22 cellular contexts compared by ENCODE assay signal in the genomic region with DNA sequence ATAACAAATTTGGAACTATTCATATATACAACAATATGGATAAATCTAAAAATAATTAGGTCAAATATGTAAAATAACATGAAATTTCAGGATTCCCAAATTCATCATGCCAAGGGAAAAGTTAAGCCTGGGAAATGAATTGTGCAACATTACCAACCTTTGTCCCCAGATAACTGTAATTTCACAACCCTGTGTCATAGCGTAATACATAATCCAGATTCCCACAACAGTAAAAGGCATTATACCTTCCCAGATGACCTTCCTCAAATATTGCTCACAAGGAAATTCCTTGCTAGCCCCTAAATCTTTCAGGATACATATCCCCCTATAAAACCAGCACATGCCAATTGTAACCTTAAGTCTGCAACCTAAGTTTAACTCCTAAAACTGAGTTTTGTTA. TPM values are rescaled to one million over a fixed set of nuclear protein-coding genes. Genes with fewer than 3 reads are reported as not detected.
A peak's percentile ranks its signal among the peaks of the same experiment; 100 is the strongest.
DNase-seq lines count a peak whose midpoint lies in the region; ATAC-seq, FAIRE-seq and TF ChIP-seq lines count a peak whose summit lies in the region.
"Had no signal": no experiment of that assay in that cellular context is flagged by ENCODE, and none has a peak within 500 bp of the region (broad histone marks: within the 10 kb centered on the region; RNA-seq: fewer than 3 reads in every experiment).

No MANE protein-coding gene starts in this region.

- 53% methylated on average over 1 of the region's 1 CpG for WGBS in A549 (ENCODE audit: missing lambda C conversion rate)

- DNase-seq in A549 (ENCODE audit: low read depth in 1 of 2, low spot score in 1 of 2): no peak
- peak; percentile 80 for DNase-seq in amniotic epithelial cell (ENCODE audit: low read depth)
- peak; percentile 70 for DNase-seq in fibroblast of pulmonary artery (ENCODE audit: low read depth)
- DNase-seq in mucosa of descending colon: no peak
- no peak for DNase-seq in MG63
- no peak for DNase-seq in SHP77 treated with DMSO at 0.1 percent for 48 hours (lab: John Stamatoyannopoulos, UW)
- DNase-seq in NCI-H2227 treated with DMSO at 0.1 percent for 48 hours (lab: John Stamatoyannopoulos, UW): no peak
- DNase-seq: 8988T; CD8-positive, alpha-beta T cell; DND-41; GOT3; NCI-H1436; NCI-H2029; NCI-H2171; NCI-H510A; NCI-H774; RPMI8226; SJCRH30 had no signal

- peak; percentile 74 for FAIRE-seq in A549 (lab: Jason Lieb, UNC)
- FAIRE-seq: G401.6 had no signal

- H3K4me3 ChIP-seq in A549 (no peak overlapping the region), fibroblast of pulmonary artery (replicated peaks; ENCODE audit: low read depth, low read length) (no peak overlapping the region), mucosa of descending colon (no peak overlapping the region), MG63 (no peak overlapping the region)
- H3K4me3 ChIP-seq: BLaER1, SJCRH30 had no signal

- no peak for ATAC-seq in A549
- peak; percentile 67 for ATAC-seq in mucosa of descending colon
- no peak for ATAC-seq in GM18511 (IDR thresholded peaks at IDR 0.05; ENCODE audit: unreplicated experiment)
- ATAC-seq: CD8-positive, alpha-beta T cell had no signal

- no peaks in the 10 kb centered on the region for H3K36me3 ChIP-seq in mucosa of descending colon (ENCODE audit: low read depth)
- no peaks in the 10 kb centered on the region for H3K36me3 ChIP-seq in MG63
- H3K36me3 ChIP-seq: BLaER1, SJCRH30 had no signal

- TF ChIP-seq CTCF in A549 (IDR thresholded peaks at IDR 0.05) (no peak), fibroblast of pulmonary artery (IDR thresholded peaks at IDR 0.05; ENCODE audit: low read length, missing control alignments) (no peak), mucosa of descending colon (IDR thresholded peaks at IDR 0.05) (no peak)

- CTCF ChIA-PET in A549 (lab: Yijun Ruan, JAX): interaction anchor here (0.6 kb wide), 1 partner anchor 150 kb away, joined by 3 read pairs; no protein-coding TSS in a partner anchor

- H3K4me1 ChIP-seq in A549 (peaks cover 15% of the 10 kb centered on the region; the same call in 2 of the 3 replicates), mucosa of descending colon (ENCODE audit: low read depth) (no peaks in the 10 kb centered on the region)
- H3K4me1 ChIP-seq: BLaER1 had no signal

- H3K27ac ChIP-seq in A549: no peak overlapping the region
- H3K27ac ChIP-seq: BLaER1, SJCRH30 had no signal

- intact Hi-C loops in mucosa of descending colon (cut with DNase I, micrococcal nuclease): no loop called here

- TF ChIP-seq EP300 in A549 (IDR thresholded peaks at IDR 0.05): no peak

- peak overlapping the region; percentile 11; the same call in 2 of the 3 replicates for H3K4me2 ChIP-seq in A549
- H3K4me2 ChIP-seq: BLaER1 had no signal

- TF ChIP-seq RAD21 in A549 (conservative IDR thresholded peaks at IDR 0.05 in 1 of 2, IDR thresholded peaks at IDR 0.05 in 1 of 2): no peak

- no peaks in the 10 kb centered on the region for H3K27me3 ChIP-seq in MG63
- H3K27me3 ChIP-seq: BLaER1, SJCRH30 had no signal

- POLR2A ChIA-PET in A549 (lab: Yijun Ruan, JAX): no interaction called here

- no peak for TF ChIP-seq POLR2A in A549 (IDR thresholded peaks at IDR 0.05; ENCODE audit: low read length)

- H3K9me3 ChIP-seq in A549 (no peaks in the 10 kb centered on the region), mucosa of descending colon (no peaks in the 10 kb centered on the region), MG63 (no peaks in the 10 kb centered on the region)
- H3K9me3 ChIP-seq: BLaER1, SJCRH30 had no signal

TF ChIP-seq in A549, 52 proteins besides CTCF, POLR2A, EP300 and RAD21:
- TF ChIP-seq POLR2AphosphoS2 (conservative IDR thresholded peaks at IDR 0.05; ENCODE audit: low read length) (no peak), CEBPB (IDR thresholded peaks at IDR 0.05) (peak in 1 of 2 experiments; percentile 81; a peak in 2 of 4 replicates), RARB (CRISPR knock-in tag; IDR thresholded peaks at IDR 0.05) (no peak), EHMT2 (IDR thresholded peaks at IDR 0.05; ENCODE audit: low read depth) (no peak)
- TF ChIP-seq, protein P1, sequence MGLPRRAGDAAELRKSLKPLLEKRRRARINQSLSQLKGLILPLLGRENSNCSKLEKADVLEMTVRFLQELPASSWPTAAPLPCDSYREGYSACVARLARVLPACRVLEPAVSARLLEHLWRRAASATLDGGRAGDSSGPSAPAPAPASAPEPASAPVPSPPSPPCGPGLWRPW (IDR thresholded peaks at IDR 0.05): 0 out of 2 replicates have a peak, but pooled peaks have one; percentile 32

RNA-seq across cellular contexts. Expression of gene RAB40A, which starts 32.9 kb away (rescaled TPM):
- polyA plus RNA-seq in A549 (2011; rRNA removed): 0.03 and 0.04 TPM in 2 replicates
- not detected in 2 replicates for polyA plus RNA-seq in A549 (2012; cell fraction: cytosol; rRNA removed)
- 0.06 and 0.17 TPM in 2 replicates for polyA plus RNA-seq in A549 (2012; cell fraction: nucleus; rRNA removed)
- 0.08 TPM in 1 of 3 replicates, not detected in the others for polyA plus RNA-seq in A549 (2017; fragmentation: RNase III; extraction: RNeasy Plus Mini Kit Qiagen cat#74134 plus additional on column Dnase treatment)
- not detected in 2 replicates for polyA minus RNA-seq in A549 (2011; rRNA and poly(A)+ RNA removed)
- under 1 TPM in 2 of 3 donors, not detected in 1; 0.17 to 0.28 TPM for total RNA-seq in mucosa of descending colon
- total RNA-seq in MG63 (2014; rRNA removed; shearing (Covaris generic); ENCODE audit: low replicate concordance): not detected in 2 replicates
- total RNA-seq: CD8-positive, alpha-beta T cell had no signal
- polyA plus RNA-seq: IgD-negative memory B cell had no signal

RNA-seq across cellular contexts. Expression of gene TCEAL4, which starts 33.1 kb away (rescaled TPM):
- 35.2 and 57.2 TPM in 2 replicates for polyA plus RNA-seq in A549 (2011; rRNA removed)
- 18.8 and 23.9 TPM in 2 replicates for polyA plus RNA-seq in A549 (2012; cell fraction: cytosol; rRNA removed)
- polyA plus RNA-seq in A549 (2012; cell fraction: nucleus; rRNA removed): 6.9 and 9.6 TPM in 2 replicates
- 173 to 195 TPM (median 192 TPM) in 3 replicates for polyA plus RNA-seq in A549 (2017; fragmentation: RNase III; extraction: RNeasy Plus Mini Kit Qiagen cat#74134 plus additional on column Dnase treatment)
- polyA minus RNA-seq in A549 (2011; rRNA and poly(A)+ RNA removed): 9.0 and 9.8 TPM in 2 replicates
- total RNA-seq in mucosa of descending colon: 10 to 100 TPM in 2 of 3 donors, 1 to 10 TPM in 1; 8.7 to 68.0 (median 28.6) TPM
- 12.9 and 22.8 TPM in 2 replicates for total RNA-seq in MG63 (2014; rRNA removed; shearing (Covaris generic); ENCODE audit: low replicate concordance)

RNA-seq across cellular contexts. Expression of gene TCEAL3, which starts 55.5 kb away (rescaled TPM):
- polyA plus RNA-seq in A549 (2011; rRNA removed) (3.6 and 6.6 TPM in 2 replicates), A549 (2017; fragmentation: RNase III; extraction: RNeasy Plus Mini Kit Qiagen cat#74134 plus additional on column Dnase treatment) (18.8 to 24.0 TPM (median 23.9 TPM) in 3 replicates)
- 2.6 and 3.7 TPM in 2 replicates for polyA plus RNA-seq in A549 (2012; cell fraction: cytosol; rRNA removed)
- polyA plus RNA-seq in A549 (2012; cell fraction: nucleus; rRNA removed): 0.48 and 1.2 TPM in 2 replicates
- 0.68 and 0.95 TPM in 2 replicates for polyA minus RNA-seq in A549 (2011; rRNA and poly(A)+ RNA removed)
- 10 to 100 TPM in 1 of 3 donors, 1 to 10 TPM in 2; 3.3 to 29.7 (median 9.6) TPM for total RNA-seq in mucosa of descending colon
- total RNA-seq in MG63 (2014; rRNA removed; shearing (Covaris generic); ENCODE audit: low replicate concordance): 1.0 TPM in 1 of 2 replicates, not detected in the other

Comparison
In these comparisons a context has a peak if more than half of its experiments do, and no peak if none do; other contexts are left out.
1. DNase-seq: peak in amniotic epithelial cell (single experiment) and fibroblast of pulmonary artery (single experiment); none in A549 (0 of 2), mucosa of descending colon (0 of 3), MG63 (single experiment), SHP77 treated with DMSO at 0.1 percent for 48 hours (single experiment) and NCI-H2227 treated with DMSO at 0.1 percent for 48 hours (single experiment).